Comparison of ENCODE assay signal across 1 cellular context in the genomic region with DNA sequence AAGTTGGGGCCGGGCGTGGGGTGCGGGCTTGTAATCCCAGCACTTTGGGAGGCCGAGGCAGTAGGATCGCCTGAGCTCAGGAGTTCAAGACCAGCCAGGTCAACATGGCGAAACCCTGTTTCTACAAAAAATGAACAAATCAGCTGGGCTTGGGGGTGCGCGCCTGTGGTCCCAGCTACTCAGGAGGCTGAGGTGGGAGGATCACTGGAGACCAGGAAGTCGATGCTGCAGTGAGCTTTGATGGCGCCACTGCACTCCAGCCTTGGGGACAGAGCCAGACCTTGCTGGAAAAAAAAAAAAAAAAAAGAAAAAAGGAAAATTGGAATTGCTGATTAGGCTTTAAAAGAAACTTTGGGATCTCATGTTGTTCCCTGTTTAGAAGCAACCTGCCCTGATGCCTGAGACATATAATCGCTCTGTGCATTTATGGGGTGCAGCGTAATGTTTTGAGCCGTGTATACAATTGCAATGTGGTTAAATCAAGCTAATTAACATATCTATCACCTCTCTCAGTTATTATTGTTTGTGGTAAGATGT.
TF ChIP-seq lines count a peak whose summit lies in the region.

No MANE protein-coding gene starts in this region.

TF ChIP-seq in HCT116, 20 proteins besides CTCF, POLR2A, EP300 and RAD21 (continued from another document):
- TF ChIP-seq, protein P1, sequence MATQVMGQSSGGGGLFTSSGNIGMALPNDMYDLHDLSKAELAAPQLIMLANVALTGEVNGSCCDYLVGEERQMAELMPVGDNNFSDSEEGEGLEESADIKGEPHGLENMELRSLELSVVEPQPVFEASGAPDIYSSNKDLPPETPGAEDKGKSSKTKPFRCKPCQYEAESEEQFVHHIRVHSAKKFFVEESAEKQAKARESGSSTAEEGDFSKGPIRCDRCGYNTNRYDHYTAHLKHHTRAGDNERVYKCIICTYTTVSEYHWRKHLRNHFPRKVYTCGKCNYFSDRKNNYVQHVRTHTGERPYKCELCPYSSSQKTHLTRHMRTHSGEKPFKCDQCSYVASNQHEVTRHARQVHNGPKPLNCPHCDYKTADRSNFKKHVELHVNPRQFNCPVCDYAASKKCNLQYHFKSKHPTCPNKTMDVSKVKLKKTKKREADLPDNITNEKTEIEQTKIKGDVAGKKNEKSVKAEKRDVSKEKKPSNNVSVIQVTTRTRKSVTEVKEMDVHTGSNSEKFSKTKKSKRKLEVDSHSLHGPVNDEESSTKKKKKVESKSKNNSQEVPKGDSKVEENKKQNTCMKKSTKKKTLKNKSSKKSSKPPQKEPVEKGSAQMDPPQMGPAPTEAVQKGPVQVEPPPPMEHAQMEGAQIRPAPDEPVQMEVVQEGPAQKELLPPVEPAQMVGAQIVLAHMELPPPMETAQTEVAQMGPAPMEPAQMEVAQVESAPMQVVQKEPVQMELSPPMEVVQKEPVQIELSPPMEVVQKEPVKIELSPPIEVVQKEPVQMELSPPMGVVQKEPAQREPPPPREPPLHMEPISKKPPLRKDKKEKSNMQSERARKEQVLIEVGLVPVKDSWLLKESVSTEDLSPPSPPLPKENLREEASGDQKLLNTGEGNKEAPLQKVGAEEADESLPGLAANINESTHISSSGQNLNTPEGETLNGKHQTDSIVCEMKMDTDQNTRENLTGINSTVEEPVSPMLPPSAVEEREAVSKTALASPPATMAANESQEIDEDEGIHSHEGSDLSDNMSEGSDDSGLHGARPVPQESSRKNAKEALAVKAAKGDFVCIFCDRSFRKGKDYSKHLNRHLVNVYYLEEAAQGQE (IDR thresholded peaks at IDR 0.05; ENCODE audit: low read depth) = no peak
- TF ChIP-seq ELF1 (IDR thresholded peaks at IDR 0.05; ENCODE audit: borderline replicate concordance, low read depth) (no peak), EZH2phosphoT487 (IDR thresholded peaks at IDR 0.05; ENCODE audit: borderline replicate concordance) (no peak), EZH2 (IDR thresholded peaks at IDR 0.05) (no peak), CBX3 (IDR thresholded peaks at IDR 0.05; ENCODE audit: low read depth) (no peak), SRF (IDR thresholded peaks at IDR 0.05; ENCODE audit: low read depth) (no peak), YY1 (IDR thresholded peaks at IDR 0.05; ENCODE audit: extremely low read depth, insufficient replicate concordance, low read depth, low read length) (no peak), CEBPB (IDR thresholded peaks at IDR 0.05; ENCODE audit: low read depth) (no peak), SIN3A (IDR thresholded peaks at IDR 0.05; ENCODE audit: low read depth) (no peak), JUND (IDR thresholded peaks at IDR 0.05) (no peak), ZNF274 (IDR thresholded peaks at IDR 0.05; ENCODE audit: low read depth, low read length) (no peak), TCF7L2 (IDR thresholded peaks at IDR 0.05; ENCODE audit: borderline replicate concordance, extremely low read depth, insufficient read depth, insufficient read length) (no peak)
- TF ChIP-seq, protein P2, sequence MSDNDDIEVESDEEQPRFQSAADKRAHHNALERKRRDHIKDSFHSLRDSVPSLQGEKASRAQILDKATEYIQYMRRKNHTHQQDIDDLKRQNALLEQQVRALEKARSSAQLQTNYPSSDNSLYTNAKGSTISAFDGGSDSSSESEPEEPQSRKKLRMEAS (IDR thresholded peaks at IDR 0.05) = no peak
- TF ChIP-seq, protein P3, sequence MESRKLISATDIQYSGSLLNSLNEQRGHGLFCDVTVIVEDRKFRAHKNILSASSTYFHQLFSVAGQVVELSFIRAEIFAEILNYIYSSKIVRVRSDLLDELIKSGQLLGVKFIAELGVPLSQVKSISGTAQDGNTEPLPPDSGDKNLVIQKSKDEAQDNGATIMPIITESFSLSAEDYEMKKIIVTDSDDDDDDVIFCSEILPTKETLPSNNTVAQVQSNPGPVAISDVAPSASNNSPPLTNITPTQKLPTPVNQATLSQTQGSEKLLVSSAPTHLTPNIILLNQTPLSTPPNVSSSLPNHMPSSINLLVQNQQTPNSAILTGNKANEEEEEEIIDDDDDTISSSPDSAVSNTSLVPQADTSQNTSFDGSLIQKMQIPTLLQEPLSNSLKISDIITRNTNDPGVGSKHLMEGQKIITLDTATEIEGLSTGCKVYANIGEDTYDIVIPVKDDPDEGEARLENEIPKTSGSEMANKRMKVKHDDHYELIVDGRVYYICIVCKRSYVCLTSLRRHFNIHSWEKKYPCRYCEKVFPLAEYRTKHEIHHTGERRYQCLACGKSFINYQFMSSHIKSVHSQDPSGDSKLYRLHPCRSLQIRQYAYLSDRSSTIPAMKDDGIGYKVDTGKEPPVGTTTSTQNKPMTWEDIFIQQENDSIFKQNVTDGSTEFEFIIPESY (IDR thresholded peaks at IDR 0.05; ENCODE audit: extremely low read depth, insufficient replicate concordance, low read length) = no peak
TF ChIP-seq in HCT116: peak in this region for 0.
